In genomic region chrX:1545776-1546408, GRCh38 we compare ENCODE assay signal across 16 cellular contexts. TPM values are rescaled to one million over a fixed set of nuclear protein-coding genes. Genes with fewer than 3 reads are reported as not detected.
DNase-seq lines count a peak whose midpoint lies in the region; ATAC-seq and TF ChIP-seq lines count a peak whose summit lies in the region.
"Had no signal": no experiment of that assay in that cellular context is flagged by ENCODE, and none has a peak within 500 bp of the region (broad histone marks: within the 10 kb centered on the region; RNA-seq: fewer than 3 reads in every experiment).

No MANE protein-coding gene starts in this region.

- DNase-seq in activated CD8-positive, alpha-beta memory T cell treated with anti-CD3 and anti-CD28 coated beads for 24 hours, result peak; percentile 32
- no peak for DNase-seq in activated CD8-positive, alpha-beta memory T cell treated with anti-CD3 and anti-CD28 coated beads, Interleukin-2, amount 50 U/mL, for 4 hours
- no peak for DNase-seq in WTC11 (ENCODE audit: low spot score)
- DNase-seq in effector memory CD8-positive, alpha-beta T cell, result no peak
- DNase-seq: ACHN; aorta; cortex of kidney; hippocampal formation; NCI-H345; SHP77 treated with DMSO at 0.1 percent for 48 hours; stimulated activated CD4-positive, alpha-beta T cell treated with anti-CD3 and anti-CD28 coated beads, Interleukin-15, amount 100 ng/mL, for 24 hours had no signal

- CTCF ChIA-PET in WTC11 (lab: Charles Lee), result no interaction called here

- H3K9me3 Mint-ChIP-seq in WTC11, result peaks cover 6% of the 10 kb centered on the region
- H3K9me3 Mint-ChIP-seq in effector memory CD8-positive, alpha-beta T cell, result peaks cover 4 to 7% of the 10 kb centered on the region in 2 donors
- peaks cover 7% of the 10 kb centered on the region for H3K9me3 Mint-ChIP-seq in stimulated activated memory B cell treated with anti-CD40 and anti-IgM and Interleukin-4, amounts not matched to agents 10 μg/mL and 1 μg/mL and 100 μg/mL, for 72 hours

- H3K4me3 Mint-ChIP-seq in WTC11, result no peak overlapping the region
- no peak overlapping the region for H3K4me3 Mint-ChIP-seq in effector memory CD8-positive, alpha-beta T cell
- H3K4me3 Mint-ChIP-seq in stimulated activated memory B cell treated with anti-CD40 and anti-IgM and Interleukin-4, amounts not matched to agents 10 μg/mL and 1 μg/mL and 100 μg/mL, for 72 hours, result no peak overlapping the region

- peak overlapping the region; percentile 22 for H3K27ac Mint-ChIP-seq in WTC11
- peak overlapping the region; percentile 54 to 55 for H3K27ac Mint-ChIP-seq in effector memory CD8-positive, alpha-beta T cell
- peak overlapping the region; percentile 86 for H3K27ac Mint-ChIP-seq in stimulated activated memory B cell treated with anti-CD40 and anti-IgM and Interleukin-4, amounts not matched to agents 10 μg/mL and 1 μg/mL and 100 μg/mL, for 72 hours

- no peaks in the 10 kb centered on the region for H3K27me3 Mint-ChIP-seq in WTC11 (ENCODE audit: low read depth)
- H3K27me3 Mint-ChIP-seq in effector memory CD8-positive, alpha-beta T cell, result no peaks in the 10 kb centered on the region
- H3K27me3 Mint-ChIP-seq in stimulated activated memory B cell treated with anti-CD40 and anti-IgM and Interleukin-4, amounts not matched to agents 10 μg/mL and 1 μg/mL and 100 μg/mL, for 72 hours, result no peaks in the 10 kb centered on the region

- no peak for TF ChIP-seq CTCF in WTC11 (IDR thresholded peaks at IDR 0.05)

- H3K4me1 Mint-ChIP-seq in WTC11, result no peaks in the 10 kb centered on the region
- peaks cover 12 to 19% of the 10 kb centered on the region in 2 donors for H3K4me1 Mint-ChIP-seq in effector memory CD8-positive, alpha-beta T cell (ENCODE audit: low read depth in 2 of 2)
- H3K4me1 Mint-ChIP-seq in stimulated activated memory B cell treated with anti-CD40 and anti-IgM and Interleukin-4, amounts not matched to agents 10 μg/mL and 1 μg/mL and 100 μg/mL, for 72 hours, result peaks cover 36% of the 10 kb centered on the region

- POLR2A ChIA-PET in WTC11 (lab: Charles Lee), result no interaction called here

- no peaks in the 10 kb centered on the region for H3K36me3 Mint-ChIP-seq in WTC11
- H3K36me3 Mint-ChIP-seq in effector memory CD8-positive, alpha-beta T cell (ENCODE audit: insufficient read depth), result no peaks in the 10 kb centered on the region
- peaks cover 6% of the 10 kb centered on the region for H3K36me3 Mint-ChIP-seq in stimulated activated memory B cell treated with anti-CD40 and anti-IgM and Interleukin-4, amounts not matched to agents 10 μg/mL and 1 μg/mL and 100 μg/mL, for 72 hours

- ATAC-seq in WTC11 (no peak), GM18511 (IDR thresholded peaks at IDR 0.05; ENCODE audit: unreplicated experiment) (no peak), GM21528 (IDR thresholded peaks at IDR 0.05; ENCODE audit: low FRiP score, unreplicated experiment) (no peak), GM21786 (IDR thresholded peaks at IDR 0.05; ENCODE audit: unreplicated experiment) (no peak)
- no peak for ATAC-seq in effector memory CD8-positive, alpha-beta T cell (replicated peaks)
- no peak for ATAC-seq in stimulated activated memory B cell treated with anti-CD40 and anti-IgM and Interleukin-4, amounts not matched to agents 10 μg/mL and 1 μg/mL and 100 μg/mL, for 72 hours
- ATAC-seq: esophagus mucosa had no signal

TF ChIP-seq in WTC11, 78 proteins besides CTCF, POLR2A, EP300 and RAD21 (continues in another document):
- TF ChIP-seq JUN (CRISPR knock-in tag; IDR thresholded peaks at IDR 0.05), result no peak
- TF ChIP-seq FOXK1 (CRISPR knock-in tag; IDR thresholded peaks at IDR 0.05), result no peak
- TF ChIP-seq HMGXB4 (CRISPR knock-in tag; IDR thresholded peaks at IDR 0.05), result no peak
- no peak for TF ChIP-seq FOXP1 (CRISPR knock-in tag; IDR thresholded peaks at IDR 0.05; ENCODE audit: borderline replicate concordance)
- no peak for TF ChIP-seq ARID4B (CRISPR knock-in tag; IDR thresholded peaks at IDR 0.05; ENCODE audit: borderline replicate concordance)
- no peak for TF ChIP-seq PRRX2 (CRISPR knock-in tag; IDR thresholded peaks at IDR 0.05)
- TF ChIP-seq, protein P1, sequence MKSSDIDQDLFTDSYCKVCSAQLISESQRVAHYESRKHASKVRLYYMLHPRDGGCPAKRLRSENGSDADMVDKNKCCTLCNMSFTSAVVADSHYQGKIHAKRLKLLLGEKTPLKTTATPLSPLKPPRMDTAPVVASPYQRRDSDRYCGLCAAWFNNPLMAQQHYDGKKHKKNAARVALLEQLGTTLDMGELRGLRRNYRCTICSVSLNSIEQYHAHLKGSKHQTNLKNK (CRISPR knock-in tag; IDR thresholded peaks at IDR 0.05), result no peak
- TF ChIP-seq ZNF317 (CRISPR knock-in tag; IDR thresholded peaks at IDR 0.05; ENCODE audit: borderline replicate concordance, low read depth), result no peak
- no peak for TF ChIP-seq ZNF232 (CRISPR knock-in tag; IDR thresholded peaks at IDR 0.05)
- TF ChIP-seq, protein P2, sequence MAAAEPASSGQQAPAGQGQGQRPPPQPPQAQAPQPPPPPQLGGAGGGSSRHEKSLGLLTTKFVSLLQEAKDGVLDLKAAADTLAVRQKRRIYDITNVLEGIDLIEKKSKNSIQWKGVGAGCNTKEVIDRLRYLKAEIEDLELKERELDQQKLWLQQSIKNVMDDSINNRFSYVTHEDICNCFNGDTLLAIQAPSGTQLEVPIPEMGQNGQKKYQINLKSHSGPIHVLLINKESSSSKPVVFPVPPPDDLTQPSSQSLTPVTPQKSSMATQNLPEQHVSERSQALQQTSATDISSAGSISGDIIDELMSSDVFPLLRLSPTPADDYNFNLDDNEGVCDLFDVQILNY (CRISPR knock-in tag; IDR thresholded peaks at IDR 0.05), result no peak
- no peak for TF ChIP-seq ZNF671 (CRISPR knock-in tag; IDR thresholded peaks at IDR 0.05)

RNA-seq across cellular contexts. Expression of gene P2RY8, which starts 8.9 kb away (rescaled TPM):
- total RNA-seq in WTC11 (2021), result 0.32 to 0.37 TPM (median 0.32 TPM) in 3 replicates

RNA-seq across cellular contexts. Expression of gene AKAP17A, which starts 45.5 kb away (rescaled TPM):
- total RNA-seq in WTC11 (2021), result 44.5 to 68.1 TPM (median 45.5 TPM) in 3 replicates

Comparison
In these comparisons a context has a peak if more than half of its experiments do, and no peak if none do; other contexts are left out.
1. H3K27ac Mint-ChIP-seq: peak in every context shown above with its lines; median percentile 86 in stimulated activated memory B cell treated with anti-CD40 and anti-IgM and Interleukin-4, amounts not matched to agents 10 μg/mL and 1 μg/mL and 100 μg/mL, for 72 hours; 54 in effector memory CD8-positive, alpha-beta T cell; 22 in WTC11.